ENCODE assay signal across 8 cellular contexts in the genomic region with DNA sequence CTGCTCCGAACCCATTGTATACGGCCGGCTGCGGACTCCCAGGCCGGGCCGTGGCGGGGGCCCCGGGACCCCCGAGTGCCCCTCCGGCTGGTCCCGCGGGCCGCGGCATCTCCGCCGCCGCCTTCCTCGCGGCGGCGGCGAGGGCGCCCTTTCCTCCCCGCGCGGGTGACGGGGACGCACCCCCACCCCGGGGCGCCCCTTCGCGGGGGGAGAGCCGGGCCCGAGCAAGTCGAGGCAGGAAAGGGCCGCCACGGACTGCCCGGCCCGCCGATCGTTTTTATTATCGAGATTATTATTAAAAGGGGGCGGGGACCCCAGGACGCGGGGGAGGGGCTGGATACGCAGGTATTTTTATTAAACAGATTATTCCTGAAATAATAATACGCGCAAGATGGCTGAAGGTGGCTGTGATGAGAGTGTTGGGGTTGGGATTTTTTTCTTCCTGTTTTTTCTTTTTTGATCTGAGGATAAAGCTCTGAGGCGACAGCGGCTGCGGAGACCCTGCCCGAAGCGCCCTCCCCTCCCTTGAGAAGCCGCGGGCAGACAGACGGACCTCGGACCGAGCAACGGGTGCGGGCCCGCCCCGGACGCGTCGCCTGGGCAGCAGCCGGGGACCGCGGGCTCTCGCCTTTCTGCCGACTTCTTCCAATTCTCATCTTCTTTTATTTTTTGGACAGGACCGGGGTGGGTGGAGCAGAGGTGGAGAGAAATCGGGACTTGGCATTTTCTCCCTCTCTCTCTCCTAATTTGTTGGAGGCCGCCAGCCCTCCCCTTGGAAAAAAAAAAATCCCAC. TPM values are rescaled to one million over a fixed set of nuclear protein-coding genes. Genes with fewer than 3 reads are reported as not detected.
DNase-seq lines count a peak whose midpoint lies in the region; ATAC-seq and TF ChIP-seq lines count a peak whose summit lies in the region.

No MANE protein-coding gene starts in this region.

- peak; percentile 7 for ATAC-seq in T-helper 17 cell
- no peak for ATAC-seq in GM21786 (IDR thresholded peaks at IDR 0.05; ENCODE audit: unreplicated experiment)

- H3K4me3 Mint-ChIP-seq in T-helper 17 cell = peak overlapping the region; percentile 91
- peak overlapping the region; percentile 90 for H3K4me3 Mint-ChIP-seq in MCF 10A (ENCODE audit: unreplicated experiment)

- no peaks in the 10 kb centered on the region for H3K9me3 Mint-ChIP-seq in MCF 10A (ENCODE audit: unreplicated experiment)

- H3K27ac Mint-ChIP-seq in T-helper 17 cell (peak overlapping the region; percentile 98), MCF 10A (ENCODE audit: low read depth, unreplicated experiment) (peak overlapping the region; percentile 85)

- H3K36me3 ChIP-seq in iPS-18a (ENCODE audit: control insufficient read depth, low read depth, low read length) (peaks cover 2% of the 10 kb centered on the region), skeletal muscle tissue (ENCODE audit: control insufficient read depth in 3 of 3, insufficient read depth in 3 of 3, low read length in 3 of 3) (peaks cover 0 to 2% (median 0%) of the 10 kb centered on the region in 3 donors)

- peaks cover 2% of the 10 kb centered on the region for H3K36me3 Mint-ChIP-seq in T-helper 17 cell (ENCODE audit: low read depth)
- H3K36me3 Mint-ChIP-seq in MCF 10A (ENCODE audit: insufficient read depth, unreplicated experiment) = peaks cover 17% of the 10 kb centered on the region

- H3K4me1 ChIP-seq in iPS-18a (ENCODE audit: control insufficient read depth, low read depth, low read length) = peaks cover 22% of the 10 kb centered on the region
- H3K4me1 ChIP-seq in skeletal muscle tissue (ENCODE audit: control insufficient read depth in 3 of 3, insufficient read depth in 3 of 3, low read length in 3 of 3) = peaks cover 17 to 32% (median 26%) of the 10 kb centered on the region in 3 donors

- H3K4me3 ChIP-seq in GM12865 (ENCODE audit: low read depth, low read length) = peak overlapping the region; percentile 78
- H3K4me3 ChIP-seq in HL-60 (replicated peaks; ENCODE audit: insufficient read depth, low read length) = peak overlapping the region; percentile 58
- peak overlapping the region; percentile 81 for H3K4me3 ChIP-seq in iPS-18a (ENCODE audit: low read length)
- peak overlapping the region; percentile 77 to 97 (median 81) for H3K4me3 ChIP-seq in skeletal muscle tissue (ENCODE audit: low read length in 3 of 3)

- H3K27me3 ChIP-seq in HL-60 (ENCODE audit: insufficient read depth, poor library complexity, severe bottlenecking) (no peaks in the 10 kb centered on the region), iPS-18a (ENCODE audit: control insufficient read depth, insufficient read depth, low read length) (no peaks in the 10 kb centered on the region), skeletal muscle tissue (ENCODE audit: control insufficient read depth in 3 of 3, insufficient read depth in 3 of 3, low read length in 3 of 3) (no peaks in the 10 kb centered on the region)

- BruUV-seq in MCF 10A (replicated peaks; lab: Mats Ljungman, UMichigan) = TSS peak; percentile 16

- peak; percentile 52 for DNase-seq in GM12865 (ENCODE audit: low read depth)
- peak in 1 of 2 experiments; percentile 31 for DNase-seq in HL-60 (ENCODE audit: low read depth in 1 of 2, low spot score in 1 of 2)
- DNase-seq in T-helper 17 cell = peak; percentile 40 to 51 (median 45)
- DNase-seq in MCF 10A (ENCODE audit: unreplicated experiment) = peak; percentile 54
- no peak for DNase-seq in NCI-H2029 (lab: John Stamatoyannopoulos, UW)

- H3K27me3 Mint-ChIP-seq in T-helper 17 cell (no peaks in the 10 kb centered on the region), MCF 10A (ENCODE audit: insufficient read depth, unreplicated experiment) (no peaks in the 10 kb centered on the region)

- H3K27ac ChIP-seq in HL-60 (replicated peaks) (peak overlapping the region; percentile 98), iPS-18a (ENCODE audit: low read length) (peak overlapping the region; percentile 47), skeletal muscle tissue (ENCODE audit: low read depth, low read length) (peak overlapping the region; percentile 98)

- H3K4me1 Mint-ChIP-seq in T-helper 17 cell (peaks cover 29% of the 10 kb centered on the region), MCF 10A (ENCODE audit: insufficient read depth, unreplicated experiment) (peaks cover 21% of the 10 kb centered on the region)

- H3K9ac ChIP-seq in iPS-18a (ENCODE audit: low read length) (peak overlapping the region; percentile 81), skeletal muscle tissue (ENCODE audit: low read depth in 1 of 3, low read length in 3 of 3) (peak overlapping the region; percentile 87 to 94 (median 93))

- CTCF ChIA-PET in MCF 10A (lab: Yijun Ruan, JAX) = interaction anchor here (0.6 to 1.3 kb wide), 3 partner anchors 48 to 80 kb away, joined by 3 to 4 read pairs (median 4); no protein-coding TSS in a partner anchor

- H3K9me3 ChIP-seq in T-helper 17 cell (ENCODE audit: control insufficient read depth, low read length, poor library complexity, severe bottlenecking) = no peaks in the 10 kb centered on the region
- H3K9me3 ChIP-seq in iPS-18a (ENCODE audit: control insufficient read depth, low read depth, low read length) = no peaks in the 10 kb centered on the region
- no peaks in the 10 kb centered on the region for H3K9me3 ChIP-seq in skeletal muscle tissue (ENCODE audit: control insufficient read depth in 3 of 3, low read length in 3 of 3)

- intact Hi-C loops in MCF 10A (cut with micrococcal nuclease) = loop anchor here (5.0 kb wide), 1 partner anchor 45 kb away; no protein-coding TSS in a partner anchor

- POLR2A ChIA-PET in MCF 10A (lab: Yijun Ruan, JAX) = interaction anchor here (0.7 to 2.4 kb wide), 19 partner anchors 10 to 726 kb away, joined by 3 to 35 read pairs (median 4); partner anchors contain the start of genes ACTR1A, ARL3, C10orf95 and SFXN2

- TF ChIP-seq CTCF in GM12865 (IDR thresholded peaks at IDR 0.05; ENCODE audit: insufficient read depth, low read depth, low read length, missing control alignments) = no peak
- no peak for TF ChIP-seq CTCF in HL-60 (IDR thresholded peaks at IDR 0.05; ENCODE audit: insufficient read depth, low read length)
- no peak for TF ChIP-seq CTCF in MCF 10A (IDR thresholded peaks at IDR 0.05; ENCODE audit: unreplicated experiment)

RNA-seq across cellular contexts. Expression of gene TRIM8, which starts 1.5 kb away (rescaled TPM):
- 10 to 100 TPM; 63.6 to 73.0 TPM for total RNA-seq in T-helper 17 cell
- total RNA-seq in MCF 10A (2022) = 73.5 and 78.1 TPM in 2 replicates
- 44.4 TPM for total RNA-seq in skeletal muscle tissue

Comparison
In these comparisons a context has a peak if more than half of its experiments do, and no peak if none do; other contexts are left out.
1. H3K27ac ChIP-seq: peak in every context shown above with its lines; median percentile 98 in HL-60; 98 in skeletal muscle tissue; 47 in iPS-18a.